ENCODE assay signal across 8 cellular contexts in the genomic region with DNA sequence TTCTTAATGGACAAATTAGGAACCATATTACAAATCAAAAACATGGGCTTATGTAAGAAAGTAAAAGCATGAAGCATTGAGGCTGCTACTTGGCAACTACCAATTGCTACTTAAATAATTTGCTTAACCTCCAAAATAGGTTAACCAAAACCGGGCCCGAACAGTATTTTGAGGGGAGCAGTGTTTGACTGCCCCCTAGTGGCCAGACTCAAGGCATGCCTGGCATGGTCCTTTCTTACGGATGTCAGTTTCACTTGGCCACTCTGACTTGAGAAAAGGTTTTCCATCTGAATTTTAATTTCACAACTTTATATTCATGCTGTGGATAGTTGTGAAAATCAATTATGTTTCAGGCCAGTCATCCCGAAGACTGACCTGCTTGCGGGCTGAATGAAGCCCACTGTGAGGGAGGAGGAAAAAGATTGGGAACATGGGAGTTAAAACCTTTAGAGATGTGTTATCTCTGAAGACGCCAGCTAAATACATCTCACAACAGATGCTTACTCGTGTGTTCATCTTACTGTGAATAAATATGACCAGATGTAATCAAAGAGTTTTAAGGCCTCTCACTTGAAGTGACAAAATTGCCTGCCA. TPM values are rescaled to one million over a fixed set of nuclear protein-coding genes. Genes with fewer than 3 reads are reported as not detected.
A peak's percentile ranks its signal among the peaks of the same experiment; 100 is the strongest.
DNase-seq lines count a peak whose midpoint lies in the region; ATAC-seq and TF ChIP-seq lines count a peak whose summit lies in the region.

No MANE protein-coding gene starts in this region.

- TF ChIP-seq CTCF in BE2C (IDR thresholded peaks at IDR 0.05; ENCODE audit: low read depth, low read length) (peak; percentile 99), epithelial cell of proximal tubule (conservative IDR thresholded peaks at IDR 0.05; ENCODE audit: low read depth, low read length) (peak; percentile 100)

- H3K27ac ChIP-seq in naive thymus-derived CD4-positive, alpha-beta T cell (ENCODE audit: low read depth, low read length), result no peak overlapping the region

- no peaks in the 10 kb centered on the region for H3K9me3 ChIP-seq in BE2C
- no peaks in the 10 kb centered on the region for H3K9me3 ChIP-seq in naive thymus-derived CD4-positive, alpha-beta T cell (ENCODE audit: control insufficient read depth in 2 of 3, low read length in 3 of 3)

- CTCF ChIA-PET in naive thymus-derived CD4-positive, alpha-beta T cell (lab: Charles Lee), result no interaction called here

- no peaks in the 10 kb centered on the region for H3K36me3 ChIP-seq in BE2C
- no peaks in the 10 kb centered on the region for H3K36me3 ChIP-seq in naive thymus-derived CD4-positive, alpha-beta T cell (ENCODE audit: control insufficient read depth in 2 of 3, insufficient read depth in 3 of 3, low read length in 3 of 3)

- H3K4me1 ChIP-seq in BE2C, result peaks cover 9% of the 10 kb centered on the region; the same call in 1 of the 2 replicates
- H3K4me1 ChIP-seq in naive thymus-derived CD4-positive, alpha-beta T cell (ENCODE audit: control insufficient read depth in 2 of 2, insufficient read depth in 2 of 2, low read length in 2 of 2), result no peaks in the 10 kb centered on the region

- no peaks in the 10 kb centered on the region for H3K36me3 Mint-ChIP-seq in naive thymus-derived CD4-positive, alpha-beta T cell

- H3K27me3 Mint-ChIP-seq in naive thymus-derived CD4-positive, alpha-beta T cell, result peaks cover 7 to 13% (median 12%) of the 10 kb centered on the region in 5 donors

- POLR2A ChIA-PET in naive thymus-derived CD4-positive, alpha-beta T cell (lab: Charles Lee), result no interaction called here

- intact Hi-C loops in naive thymus-derived CD4-positive, alpha-beta T cell (cut with micrococcal nuclease), result loop anchor here in 1 of 2 donors (1.0 to 2.0 kb wide), 2 partner anchors 311 to 505 kb away; no protein-coding TSS in a partner anchor

- H3K4me3 Mint-ChIP-seq in naive thymus-derived CD4-positive, alpha-beta T cell, result no peak overlapping the region

- H3K4me3 ChIP-seq in BE2C (ENCODE audit: low read depth, low read length) (peak overlapping the region; percentile 33), epithelial cell of proximal tubule (ENCODE audit: low read depth, low read length) (no peak overlapping the region)
- H3K4me3 ChIP-seq in naive thymus-derived CD4-positive, alpha-beta T cell (ENCODE audit: low read length), result no peak overlapping the region

- ATAC-seq in GM18873 (IDR thresholded peaks at IDR 0.05; ENCODE audit: low FRiP score, unreplicated experiment), result peak; percentile 64
- ATAC-seq in HG03196 (IDR thresholded peaks at IDR 0.05; ENCODE audit: unreplicated experiment), result peak; percentile 84
- ATAC-seq in naive thymus-derived CD4-positive, alpha-beta T cell, result peak; percentile 87

- no peaks in the 10 kb centered on the region for H3K27me3 ChIP-seq in BE2C
- H3K27me3 ChIP-seq in naive thymus-derived CD4-positive, alpha-beta T cell (ENCODE audit: control insufficient read depth in 2 of 2, insufficient read depth in 2 of 2, low read length in 2 of 2), result no peaks in the 10 kb centered on the region

- peaks cover 0 to 5% (median 3%) of the 10 kb centered on the region in 7 donors for H3K4me1 Mint-ChIP-seq in naive thymus-derived CD4-positive, alpha-beta T cell

- H3K27ac Mint-ChIP-seq in naive thymus-derived CD4-positive, alpha-beta T cell, result no peak overlapping the region

- peaks cover 0 to 2% (median 0%) of the 10 kb centered on the region in 11 donors for H3K9me3 Mint-ChIP-seq in naive thymus-derived CD4-positive, alpha-beta T cell

- DNase-seq in BE2C (peak; percentile 78), NCI-H748 (lab: John Stamatoyannopoulos, UW; ENCODE audit: unreplicated experiment) (peak; percentile 84), epithelial cell of proximal tubule (ENCODE audit: low read depth) (no peak)
- DNase-seq in activated CD8-positive, alpha-beta memory T cell treated with anti-CD3 and anti-CD28 coated beads for 48 hours (ENCODE audit: low read depth in 2 of 3, low spot score in 2 of 3), result peak in 2 of 3 experiments; percentile 19 to 56
- DNase-seq in naive thymus-derived CD4-positive, alpha-beta T cell, result peak; percentile 5 to 53 (median 39)
- DNase-seq in stimulated activated CD8-positive, alpha-beta memory T cell treated with anti-CD3 and anti-CD28 coated beads, Interleukin-7, amount 100 ng/mL, for 4 hours (ENCODE audit: low read depth in 2 of 2), result peak; percentile 29 to 39

RNA-seq across cellular contexts. Expression of a gene that starts 2.9 kb away (rescaled TPM):
- polyA plus RNA-seq in BE2C (2012; ENCODE audit: insufficient read depth, insufficient read length, low read depth), result not detected
- total RNA-seq in epithelial cell of proximal tubule, result not detected in 2 replicates
- total RNA-seq in naive thymus-derived CD4-positive, alpha-beta T cell, result not detected
- polyA plus RNA-seq in naive thymus-derived CD4-positive, alpha-beta T cell, result not detected
